Comparison of ENCODE assay signal across 3 cellular contexts in genomic region chr10:68759223-68759863, GRCh38.
TF ChIP-seq lines count a peak whose summit lies in the region.

No MANE protein-coding gene starts in this region.

TF ChIP-seq in HepG2, 621 proteins besides CTCF, POLR2A, EP300 and RAD21:
- TF ChIP-seq ZBTB33 (CRISPR knock-in tag; IDR thresholded peaks at IDR 0.05) (peak; percentile 78), ZNF547 (CRISPR knock-in tag; IDR thresholded peaks at IDR 0.05) (no peak)
TF ChIP-seq in HepG2: peak in this region for 1.

TF ChIP-seq in endothelial cell of umbilical vein, 7 proteins besides CTCF, POLR2A, EP300 and RAD21:
- TF ChIP-seq JUN (IDR thresholded peaks at IDR 0.05; ENCODE audit: borderline replicate concordance, insufficient read depth, insufficient read length, low read depth), result no peak
- TF ChIP-seq POLR2AphosphoS5 (IDR thresholded peaks at IDR 0.05; ENCODE audit: insufficient read depth, low read depth, low read length), result no peak
- no peak for TF ChIP-seq MYC (IDR thresholded peaks at IDR 0.05; ENCODE audit: low read depth, low read length)
- TF ChIP-seq FOS (IDR thresholded peaks at IDR 0.05; ENCODE audit: borderline replicate concordance, insufficient read depth, low read length), result no peak
- TF ChIP-seq MAX (IDR thresholded peaks at IDR 0.05; ENCODE audit: insufficient read depth, insufficient read length), result no peak
- no peak for TF ChIP-seq GATA2 (IDR thresholded peaks at IDR 0.05; ENCODE audit: insufficient read depth, insufficient read length, low read depth, low read length)
- TF ChIP-seq EZH2 (IDR thresholded peaks at IDR 0.05; ENCODE audit: borderline replicate concordance, low read depth, low read length, severe bottlenecking), result no peak

TF ChIP-seq in WTC11, 78 proteins besides CTCF, POLR2A, EP300 and RAD21:
- no peak for TF ChIP-seq FOXJ3 (CRISPR knock-in tag; IDR thresholded peaks at IDR 0.05; ENCODE audit: borderline replicate concordance)
- no peak for TF ChIP-seq NR3C1 (CRISPR knock-in tag; conservative IDR thresholded peaks at IDR 0.05; ENCODE audit: low read depth)
- no peak for TF ChIP-seq GTF2I (CRISPR knock-in tag; conservative IDR thresholded peaks at IDR 0.05)
- TF ChIP-seq HMGA2 (CRISPR knock-in tag; IDR thresholded peaks at IDR 0.05), result no peak
- no peak for TF ChIP-seq NFE2L1 (CRISPR knock-in tag; IDR thresholded peaks at IDR 0.05)
- TF ChIP-seq NFATC4 (CRISPR knock-in tag; IDR thresholded peaks at IDR 0.05), result no peak
- TF ChIP-seq ZNF317 (CRISPR knock-in tag; IDR thresholded peaks at IDR 0.05; ENCODE audit: borderline replicate concordance, low read depth), result no peak
- TF ChIP-seq FOXP4 (CRISPR knock-in tag; IDR thresholded peaks at IDR 0.05), result no peak
- TF ChIP-seq ARID4B (CRISPR knock-in tag; IDR thresholded peaks at IDR 0.05; ENCODE audit: borderline replicate concordance), result no peak
- no peak for TF ChIP-seq MAX (CRISPR knock-in tag; IDR thresholded peaks at IDR 0.05)
